In genomic region chr12:94100990-94101901, GRCh38 we compare ENCODE assay signal across 8 cellular contexts. TPM values are rescaled to one million over a fixed set of nuclear protein-coding genes. Genes with fewer than 3 reads are reported as not detected.
A peak's percentile ranks its signal among the peaks of the same experiment; 100 is the strongest.
DNase-seq lines count a peak whose midpoint lies in the region; ATAC-seq, FAIRE-seq and TF ChIP-seq lines count a peak whose summit lies in the region.

No MANE protein-coding gene starts in this region.

- H3K9ac ChIP-seq in kidney (ENCODE audit: low read length in 2 of 2) = peak overlapping the region; percentile 63 to 66

- DNase-seq in GM13977 (ENCODE audit: low spot score) (peak; percentile 79), NCI-H2171 treated with DMSO at 0.1 percent for 48 hours (lab: John Stamatoyannopoulos, UW) (peak; percentile 88), caudate nucleus (lab: John Stamatoyannopoulos, UW) (peak in 56 of 61 donors; percentile 4 to 70 (median 44)), kidney (peak; percentile 90)
- peak; percentile 55 to 71 (median 68) for DNase-seq in activated CD4-positive, CD25-positive, alpha-beta regulatory T cell (lab: John Stamatoyannopoulos, UW)
- peak; percentile 59 to 71 (median 67) for DNase-seq in stimulated activated CD4-positive, alpha-beta T cell treated with anti-CD3 and anti-CD28 coated beads, Interleukin-12 subunit alpha, Interleukin-12 subunit beta, amount 100 ng/mL, for 48 hours (ENCODE audit: low read depth in 2 of 3, low spot score in 1 of 3)

- H3K4me3 ChIP-seq in kidney (ENCODE audit: low read length in 2 of 2) = peak overlapping the region; percentile 74 to 79

- no peaks in the 10 kb centered on the region for H3K36me3 ChIP-seq in kidney (ENCODE audit: control insufficient read depth in 1 of 2, insufficient read depth in 2 of 2, low read length in 2 of 2)

- no peak overlapping the region for H3K27ac ChIP-seq in caudate nucleus (ENCODE audit: low read depth, low read length)
- H3K27ac ChIP-seq in kidney (ENCODE audit: low read depth in 2 of 2, low read length in 2 of 2) = no peak overlapping the region

- TF ChIP-seq CTCF in GM13977 (IDR thresholded peaks at IDR 0.05; ENCODE audit: extremely low read depth, insufficient read depth, missing control alignments) (peak; percentile 86), kidney (IDR thresholded peaks at IDR 0.05; ENCODE audit: borderline replicate concordance, extremely low read depth, insufficient read depth) (peak; percentile 87)

- no peaks in the 10 kb centered on the region for H3K9me3 ChIP-seq in kidney (ENCODE audit: control insufficient read depth in 1 of 2, low read length in 2 of 2)

- intact Hi-C loops in kidney (cut with DNase I) = loop anchor here (5.0 to 10.0 kb wide), 2 partner anchors 599 to 1116 kb away; no protein-coding TSS in a partner anchor

- ATAC-seq in HG03095 (IDR thresholded peaks at IDR 0.05; ENCODE audit: unreplicated experiment) (peak; percentile 65), GM18873 (IDR thresholded peaks at IDR 0.05; ENCODE audit: low FRiP score, unreplicated experiment) (no peak)

- FAIRE-seq in kidney (lab: Jason Lieb, UNC) = no peak

- H3K4me1 ChIP-seq in kidney (ENCODE audit: control insufficient read depth in 1 of 2, insufficient read depth in 1 of 2, low read depth in 1 of 2, low read length in 2 of 2) = peaks cover 0 to 6% of the 10 kb centered on the region in 2 donors

- in situ Hi-C loops in GM13977 (cut with MboI; ENCODE audit: low pct_unique_long_range_greater_than_20kb, low sequenced_read_pairs, unreplicated experiment) = loop anchor here (25.0 kb wide), 2 partner anchors 589 to 1114 kb away; no protein-coding TSS in a partner anchor

RNA-seq across cellular contexts. Expression of gene PLXNC1, which starts 47.1 kb away (rescaled TPM):
- total RNA-seq in kidney = 11.6 TPM
- 1.8 TPM for polyA plus RNA-seq in kidney (ENCODE audit: insufficient read depth, low read depth, low replicate concordance)
